In the genomic region with DNA sequence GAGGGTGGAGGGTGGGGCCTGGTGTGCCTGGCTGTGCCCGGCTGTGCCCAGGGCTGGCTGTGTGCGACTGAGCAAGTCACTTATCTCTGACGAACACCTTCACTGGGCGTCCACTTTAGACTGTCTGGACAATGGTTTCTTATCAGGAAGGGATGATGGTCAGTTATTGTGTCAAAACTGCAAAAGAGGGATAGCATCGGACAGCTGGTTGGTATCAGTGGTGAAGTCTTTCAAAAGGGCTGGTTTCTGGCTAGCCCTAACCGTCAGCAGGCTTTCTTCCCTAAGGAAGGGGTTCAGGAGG, we compare ENCODE assay signal across 1 cellular context.
TF ChIP-seq lines count a peak whose summit lies in the region.

No MANE protein-coding gene starts in this region.

TF ChIP-seq in K562, 482 proteins besides CTCF, POLR2A, EP300 and RAD21 (continued from another document and continues in another):
- TF ChIP-seq JUN (IDR thresholded peaks at IDR 0.05; ENCODE audit: borderline replicate concordance, low read depth, low read length) (no peak), JUN (CRISPR knock-in tag; IDR thresholded peaks at IDR 0.05; ENCODE audit: borderline replicate concordance) (no peak), HIVEP1 (CRISPR knock-in tag; IDR thresholded peaks at IDR 0.05) (no peak), BACH1 (tag; IDR thresholded peaks at IDR 0.05) (no peak), NR3C1 (CRISPR knock-in tag; IDR thresholded peaks at IDR 0.05) (no peak), TEAD4 (IDR thresholded peaks at IDR 0.05; ENCODE audit: low read length) (peak; percentile 93), TEAD4 (CRISPR knock-in tag; IDR thresholded peaks at IDR 0.05; ENCODE audit: borderline replicate concordance) (no peak), POLR2AphosphoS2 (IDR thresholded peaks at IDR 0.05; ENCODE audit: low read length) (no peak), RBM34 (IDR thresholded peaks at IDR 0.05; ENCODE audit: borderline replicate concordance, insufficient read depth, low read length) (no peak), TAL1 (IDR thresholded peaks at IDR 0.05) (peak; percentile 92), ZC3H4 (CRISPR knock-in tag; IDR thresholded peaks at IDR 0.05; ENCODE audit: borderline replicate concordance) (no peak), ZBTB7A (IDR thresholded peaks at IDR 0.05; ENCODE audit: borderline replicate concordance, control insufficient read depth, low read depth, low read length) (no peak), KLF1 (tag; IDR thresholded peaks at IDR 0.05) (peak; percentile 72; the same call in 1 of the 2 replicates), TCFL5 (CRISPR knock-in tag; conservative IDR thresholded peaks at IDR 0.05) (no peak), RBM22 (IDR thresholded peaks at IDR 0.05; ENCODE audit: low read depth, low read length, poor library complexity, severe bottlenecking) (no peak), RBM17 (IDR thresholded peaks at IDR 0.05; ENCODE audit: borderline replicate concordance, low read depth, low read length) (no peak), ZNF263 (CRISPR knock-in tag; IDR thresholded peaks at IDR 0.05; ENCODE audit: borderline replicate concordance) (no peak), YBX1 (IDR thresholded peaks at IDR 0.05) (no peak), KDM2B (CRISPR knock-in tag; IDR thresholded peaks at IDR 0.05) (no peak), EWSR1 (IDR thresholded peaks at IDR 0.05; ENCODE audit: borderline replicate concordance, low read depth, partially characterized antibody) (no peak), SMAD2 (IDR thresholded peaks at IDR 0.05; ENCODE audit: low read depth, low read length) (no peak), RAD51 (IDR thresholded peaks at IDR 0.05; ENCODE audit: borderline replicate concordance, low read depth) (no peak), KAT8 (IDR thresholded peaks at IDR 0.05; ENCODE audit: low read depth) (no peak), ZNF830 (CRISPR knock-in tag; IDR thresholded peaks at IDR 0.05) (no peak), ZFP1 (CRISPR knock-in tag; IDR thresholded peaks at IDR 0.05) (no peak), PTTG1 (tag; IDR thresholded peaks at IDR 0.05; ENCODE audit: low read depth) (no peak), ETV5 (CRISPR knock-in tag; IDR thresholded peaks at IDR 0.05; ENCODE audit: low read depth) (no peak), SREBF2 (CRISPR knock-in tag; IDR thresholded peaks at IDR 0.05) (no peak), MED1 (CRISPR knock-in tag; IDR thresholded peaks at IDR 0.05; ENCODE audit: borderline replicate concordance) (no peak), HDAC8 (tag; IDR thresholded peaks at IDR 0.05) (no peak), ZNF699 (CRISPR knock-in tag; IDR thresholded peaks at IDR 0.05; ENCODE audit: insufficient replicate concordance) (no peak), ZNF316 (IDR thresholded peaks at IDR 0.05) (0 out of 2 replicates have a peak, but pooled peaks have one; percentile 2), MCM7 (IDR thresholded peaks at IDR 0.05) (no peak), SUPT5H (IDR thresholded peaks at IDR 0.05) (no peak)
- TF ChIP-seq, protein P1, sequence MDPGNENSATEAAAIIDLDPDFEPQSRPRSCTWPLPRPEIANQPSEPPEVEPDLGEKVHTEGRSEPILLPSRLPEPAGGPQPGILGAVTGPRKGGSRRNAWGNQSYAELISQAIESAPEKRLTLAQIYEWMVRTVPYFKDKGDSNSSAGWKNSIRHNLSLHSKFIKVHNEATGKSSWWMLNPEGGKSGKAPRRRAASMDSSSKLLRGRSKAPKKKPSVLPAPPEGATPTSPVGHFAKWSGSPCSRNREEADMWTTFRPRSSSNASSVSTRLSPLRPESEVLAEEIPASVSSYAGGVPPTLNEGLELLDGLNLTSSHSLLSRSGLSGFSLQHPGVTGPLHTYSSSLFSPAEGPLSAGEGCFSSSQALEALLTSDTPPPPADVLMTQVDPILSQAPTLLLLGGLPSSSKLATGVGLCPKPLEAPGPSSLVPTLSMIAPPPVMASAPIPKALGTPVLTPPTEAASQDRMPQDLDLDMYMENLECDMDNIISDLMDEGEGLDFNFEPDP (CRISPR knock-in tag; IDR thresholded peaks at IDR 0.05), result no peak
- TF ChIP-seq, protein P2, sequence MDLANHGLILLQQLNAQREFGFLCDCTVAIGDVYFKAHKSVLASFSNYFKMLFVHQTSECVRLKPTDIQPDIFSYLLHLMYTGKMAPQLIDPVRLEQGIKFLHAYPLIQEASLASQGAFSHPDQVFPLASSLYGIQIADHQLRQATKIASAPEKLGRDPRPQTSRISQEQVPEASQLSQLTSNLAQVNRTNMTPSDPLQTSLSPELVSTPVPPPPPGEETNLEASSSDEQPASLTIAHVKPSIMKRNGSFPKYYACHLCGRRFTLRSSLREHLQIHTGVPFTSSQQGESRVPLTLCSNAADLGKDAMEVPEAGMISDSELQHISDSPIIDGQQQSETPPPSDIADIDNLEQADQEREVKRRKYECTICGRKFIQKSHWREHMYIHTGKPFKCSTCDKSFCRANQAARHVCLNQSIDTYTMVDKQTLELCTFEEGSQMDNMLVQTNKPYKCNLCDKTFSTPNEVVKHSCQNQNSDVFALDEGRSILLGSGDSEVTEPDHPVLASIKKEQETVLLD (IDR thresholded peaks at IDR 0.05), result peak; percentile 40; the same call in 1 of the 2 replicates
- TF ChIP-seq, protein P3, sequence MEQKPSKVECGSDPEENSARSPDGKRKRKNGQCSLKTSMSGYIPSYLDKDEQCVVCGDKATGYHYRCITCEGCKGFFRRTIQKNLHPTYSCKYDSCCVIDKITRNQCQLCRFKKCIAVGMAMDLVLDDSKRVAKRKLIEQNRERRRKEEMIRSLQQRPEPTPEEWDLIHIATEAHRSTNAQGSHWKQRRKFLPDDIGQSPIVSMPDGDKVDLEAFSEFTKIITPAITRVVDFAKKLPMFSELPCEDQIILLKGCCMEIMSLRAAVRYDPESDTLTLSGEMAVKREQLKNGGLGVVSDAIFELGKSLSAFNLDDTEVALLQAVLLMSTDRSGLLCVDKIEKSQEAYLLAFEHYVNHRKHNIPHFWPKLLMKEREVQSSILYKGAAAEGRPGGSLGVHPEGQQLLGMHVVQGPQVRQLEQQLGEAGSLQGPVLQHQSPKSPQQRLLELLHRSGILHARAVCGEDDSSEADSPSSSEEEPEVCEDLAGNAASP (IDR thresholded peaks at IDR 0.05), result no peak
- TF ChIP-seq, protein P4, sequence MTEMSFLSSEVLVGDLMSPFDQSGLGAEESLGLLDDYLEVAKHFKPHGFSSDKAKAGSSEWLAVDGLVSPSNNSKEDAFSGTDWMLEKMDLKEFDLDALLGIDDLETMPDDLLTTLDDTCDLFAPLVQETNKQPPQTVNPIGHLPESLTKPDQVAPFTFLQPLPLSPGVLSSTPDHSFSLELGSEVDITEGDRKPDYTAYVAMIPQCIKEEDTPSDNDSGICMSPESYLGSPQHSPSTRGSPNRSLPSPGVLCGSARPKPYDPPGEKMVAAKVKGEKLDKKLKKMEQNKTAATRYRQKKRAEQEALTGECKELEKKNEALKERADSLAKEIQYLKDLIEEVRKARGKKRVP (CRISPR knock-in tag; IDR thresholded peaks at IDR 0.05), result no peak
- TF ChIP-seq, protein P5, sequence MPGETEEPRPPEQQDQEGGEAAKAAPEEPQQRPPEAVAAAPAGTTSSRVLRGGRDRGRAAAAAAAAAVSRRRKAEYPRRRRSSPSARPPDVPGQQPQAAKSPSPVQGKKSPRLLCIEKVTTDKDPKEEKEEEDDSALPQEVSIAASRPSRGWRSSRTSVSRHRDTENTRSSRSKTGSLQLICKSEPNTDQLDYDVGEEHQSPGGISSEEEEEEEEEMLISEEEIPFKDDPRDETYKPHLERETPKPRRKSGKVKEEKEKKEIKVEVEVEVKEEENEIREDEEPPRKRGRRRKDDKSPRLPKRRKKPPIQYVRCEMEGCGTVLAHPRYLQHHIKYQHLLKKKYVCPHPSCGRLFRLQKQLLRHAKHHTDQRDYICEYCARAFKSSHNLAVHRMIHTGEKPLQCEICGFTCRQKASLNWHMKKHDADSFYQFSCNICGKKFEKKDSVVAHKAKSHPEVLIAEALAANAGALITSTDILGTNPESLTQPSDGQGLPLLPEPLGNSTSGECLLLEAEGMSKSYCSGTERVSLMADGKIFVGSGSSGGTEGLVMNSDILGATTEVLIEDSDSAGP (CRISPR knock-in tag; IDR thresholded peaks at IDR 0.05), result no peak
- TF ChIP-seq, protein P6, sequence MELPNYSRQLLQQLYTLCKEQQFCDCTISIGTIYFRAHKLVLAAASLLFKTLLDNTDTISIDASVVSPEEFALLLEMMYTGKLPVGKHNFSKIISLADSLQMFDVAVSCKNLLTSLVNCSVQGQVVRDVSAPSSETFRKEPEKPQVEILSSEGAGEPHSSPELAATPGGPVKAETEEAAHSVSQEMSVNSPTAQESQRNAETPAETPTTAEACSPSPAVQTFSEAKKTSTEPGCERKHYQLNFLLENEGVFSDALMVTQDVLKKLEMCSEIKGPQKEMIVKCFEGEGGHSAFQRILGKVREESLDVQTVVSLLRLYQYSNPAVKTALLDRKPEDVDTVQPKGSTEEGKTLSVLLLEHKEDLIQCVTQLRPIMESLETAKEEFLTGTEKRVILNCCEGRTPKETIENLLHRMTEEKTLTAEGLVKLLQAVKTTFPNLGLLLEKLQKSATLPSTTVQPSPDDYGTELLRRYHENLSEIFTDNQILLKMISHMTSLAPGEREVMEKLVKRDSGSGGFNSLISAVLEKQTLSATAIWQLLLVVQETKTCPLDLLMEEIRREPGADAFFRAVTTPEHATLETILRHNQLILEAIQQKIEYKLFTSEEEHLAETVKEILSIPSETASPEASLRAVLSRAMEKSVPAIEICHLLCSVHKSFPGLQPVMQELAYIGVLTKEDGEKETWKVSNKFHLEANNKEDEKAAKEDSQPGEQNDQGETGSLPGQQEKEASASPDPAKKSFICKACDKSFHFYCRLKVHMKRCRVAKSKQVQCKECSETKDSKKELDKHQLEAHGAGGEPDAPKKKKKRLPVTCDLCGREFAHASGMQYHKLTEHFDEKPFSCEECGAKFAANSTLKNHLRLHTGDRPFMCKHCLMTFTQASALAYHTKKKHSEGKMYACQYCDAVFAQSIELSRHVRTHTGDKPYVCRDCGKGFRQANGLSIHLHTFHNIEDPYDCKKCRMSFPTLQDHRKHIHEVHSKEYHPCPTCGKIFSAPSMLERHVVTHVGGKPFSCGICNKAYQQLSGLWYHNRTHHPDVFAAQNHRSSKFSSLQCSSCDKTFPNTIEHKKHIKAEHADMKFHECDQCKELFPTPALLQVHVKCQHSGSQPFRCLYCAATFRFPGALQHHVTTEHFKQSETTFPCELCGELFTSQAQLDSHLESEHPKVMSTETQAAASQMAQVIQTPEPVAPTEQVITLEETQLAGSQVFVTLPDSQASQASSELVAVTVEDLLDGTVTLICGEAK (IDR thresholded peaks at IDR 0.05), result no peak
- TF ChIP-seq, protein P6 (CRISPR knock-in tag; IDR thresholded peaks at IDR 0.05), result no peak
- TF ChIP-seq, protein P7, sequence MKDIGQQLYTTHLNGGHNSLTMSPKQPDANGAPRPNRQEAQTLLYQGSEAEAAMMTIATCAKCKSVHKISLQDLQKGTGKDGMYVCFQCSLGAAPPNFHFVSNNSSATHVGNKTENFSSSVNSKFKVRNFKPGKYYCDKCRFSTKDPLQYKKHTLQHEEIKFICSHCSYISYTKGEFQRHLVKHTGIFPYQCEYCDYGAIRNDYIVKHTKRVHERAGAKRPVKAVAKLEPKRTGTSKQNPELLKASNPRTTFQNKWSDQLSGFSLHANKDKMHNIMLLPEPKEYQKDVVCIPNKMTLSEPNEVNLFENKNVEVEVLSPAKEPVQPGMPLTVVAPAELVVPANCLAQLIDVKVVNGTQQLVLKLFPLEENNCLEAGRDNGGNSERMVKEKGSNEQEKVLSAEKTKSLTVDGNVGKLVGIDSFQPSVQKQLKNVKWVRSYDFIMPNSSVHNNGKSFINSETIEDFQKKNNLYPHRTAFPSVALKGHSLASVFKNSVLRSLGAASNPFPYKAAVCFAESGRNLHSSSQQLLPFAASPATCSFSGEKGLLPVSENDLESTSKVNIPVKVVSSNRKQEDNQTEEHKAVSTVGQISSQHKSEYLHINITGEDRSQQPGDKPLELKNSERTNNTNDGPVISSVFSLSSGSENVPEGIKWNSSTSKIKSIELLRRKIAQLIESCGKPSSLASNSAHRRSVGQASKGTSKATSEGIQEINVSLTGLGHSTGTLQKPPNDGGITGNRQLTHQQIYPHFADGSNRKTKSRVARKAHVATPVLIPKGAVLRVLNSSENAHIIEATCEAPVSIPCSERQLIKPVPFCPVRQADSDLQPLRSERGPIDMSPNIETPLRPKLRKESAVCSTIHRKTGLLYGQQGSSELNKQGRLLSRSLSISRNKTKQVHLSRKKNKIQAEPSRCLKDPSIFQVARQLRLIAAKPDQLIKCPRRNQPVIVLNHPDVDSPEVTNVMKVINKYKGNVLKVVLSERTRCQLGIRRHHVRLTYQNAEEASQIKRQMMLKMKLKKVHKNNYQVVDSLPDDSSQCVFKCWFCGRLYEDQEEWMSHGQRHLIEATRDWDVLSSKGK (CRISPR knock-in tag; IDR thresholded peaks at IDR 0.05), result no peak
- TF ChIP-seq, protein P8, sequence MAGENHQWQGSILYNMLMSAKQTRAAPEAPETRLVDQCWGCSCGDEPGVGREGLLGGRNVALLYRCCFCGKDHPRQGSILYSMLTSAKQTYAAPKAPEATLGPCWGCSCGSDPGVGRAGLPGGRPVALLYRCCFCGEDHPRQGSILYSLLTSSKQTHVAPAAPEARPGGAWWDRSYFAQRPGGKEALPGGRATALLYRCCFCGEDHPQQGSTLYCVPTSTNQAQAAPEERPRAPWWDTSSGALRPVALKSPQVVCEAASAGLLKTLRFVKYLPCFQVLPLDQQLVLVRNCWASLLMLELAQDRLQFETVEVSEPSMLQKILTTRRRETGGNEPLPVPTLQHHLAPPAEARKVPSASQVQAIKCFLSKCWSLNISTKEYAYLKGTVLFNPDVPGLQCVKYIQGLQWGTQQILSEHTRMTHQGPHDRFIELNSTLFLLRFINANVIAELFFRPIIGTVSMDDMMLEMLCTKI (IDR thresholded peaks at IDR 0.05; ENCODE audit: partially characterized antibody), result no peak
- TF ChIP-seq, protein P9, sequence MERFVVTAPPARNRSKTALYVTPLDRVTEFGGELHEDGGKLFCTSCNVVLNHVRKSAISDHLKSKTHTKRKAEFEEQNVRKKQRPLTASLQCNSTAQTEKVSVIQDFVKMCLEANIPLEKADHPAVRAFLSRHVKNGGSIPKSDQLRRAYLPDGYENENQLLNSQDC (CRISPR knock-in tag; IDR thresholded peaks at IDR 0.05), result no peak
